17 cellular contexts compared by ENCODE assay signal in the genomic region with DNA sequence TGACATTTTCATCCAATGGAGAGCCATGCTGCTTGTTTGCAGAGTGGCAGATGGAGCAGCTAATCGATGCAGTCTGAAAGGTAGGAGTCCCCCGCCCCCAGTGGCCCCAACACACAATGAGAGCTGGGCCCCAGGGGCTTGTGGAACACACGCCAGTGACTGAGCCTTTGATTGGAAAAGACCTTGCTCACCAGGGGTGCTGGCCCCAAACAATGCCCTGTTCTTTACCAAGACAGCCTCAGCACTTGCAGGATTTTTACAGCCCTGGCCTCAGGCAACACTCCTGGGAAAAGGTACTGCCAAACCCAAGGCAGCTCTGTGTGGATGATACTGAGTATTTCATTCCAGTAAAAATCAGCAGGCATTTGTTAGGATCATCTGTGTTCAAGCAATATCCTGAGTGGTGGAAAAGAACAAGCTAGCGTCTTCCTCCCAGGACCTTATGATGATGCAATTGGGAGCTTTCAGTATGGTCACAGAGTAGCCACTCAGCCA.
DNase-seq lines count a peak whose midpoint lies in the region; ATAC-seq lines count a peak whose summit lies in the region.
"Had no signal": no experiment of that assay in that cellular context is flagged by ENCODE, and none has a peak within 500 bp of the region (broad histone marks: within the 10 kb centered on the region; RNA-seq: fewer than 3 reads in every experiment).

No MANE protein-coding gene starts in this region.

- H3K36me3 ChIP-seq in ES-I3 (ENCODE audit: insufficient read depth, low read length): no peaks in the 10 kb centered on the region; the same call in 1 of the 2 replicates
- H3K36me3 ChIP-seq: brain microvascular endothelial cell, ovary had no signal

- peak overlapping the region; percentile 18; the same call in 1 of the 2 replicates for H3K9ac ChIP-seq in ES-I3 (ENCODE audit: low read depth, low read length)
- H3K9ac ChIP-seq: KMS-11 had no signal

- no peaks in the 10 kb centered on the region for H3K9me3 ChIP-seq in ES-I3 (ENCODE audit: control insufficient read depth, insufficient read depth, low read length)
- H3K9me3 ChIP-seq: ovary had no signal

- DNase-seq in NCI-H146 treated with DMSO at 0.1 percent for 48 hours (lab: John Stamatoyannopoulos, UW; ENCODE audit: unreplicated experiment): peak; percentile 89
- DNase-seq in SK-N-DZ (ENCODE audit: low spot score): peak; percentile 26
- peak; percentile 76 for DNase-seq in iPS-NIHi7 (ENCODE audit: extremely low spot score)
- no peak for DNase-seq in H4 (ENCODE audit: low spot score)
- DNase-seq in occipital lobe (lab: John Stamatoyannopoulos, UW): no peak
- DNase-seq: activated naive CD4-positive, alpha-beta T cell treated with anti-CD3 and anti-CD28 coated beads for 36 hours; brain microvascular endothelial cell; effector CD8-positive, alpha-beta T cell; immature natural killer cell; NCI-H187 treated with DMSO at 0.1 percent for 48 hours; ovary; PC-3; stimulated activated CD4-positive, alpha-beta T cell treated with anti-CD3 and anti-CD28 coated beads, Interleukin-12 subunit alpha, Interleukin-12 subunit beta, amount 100 ng/mL, for 4 hours had no signal

- ATAC-seq in HG03045 (IDR thresholded peaks at IDR 0.05; ENCODE audit: unreplicated experiment) (no peak), GM19397 (IDR thresholded peaks at IDR 0.05; ENCODE audit: unreplicated experiment) (no peak)
- ATAC-seq: PC-3 had no signal

- H3K4me1 ChIP-seq in ES-I3 (ENCODE audit: insufficient read depth, low read length): peaks cover 31% of the 10 kb centered on the region

Comparison
In these comparisons a context has a peak if more than half of its experiments do, and no peak if none do; other contexts are left out.
1. DNase-seq: peak in NCI-H146 treated with DMSO at 0.1 percent for 48 hours (single experiment), SK-N-DZ (single experiment) and iPS-NIHi7 (single experiment); none in H4 (single experiment) and occipital lobe (single experiment).